ENCODE assay signal across 8 cellular contexts in the genomic region with DNA sequence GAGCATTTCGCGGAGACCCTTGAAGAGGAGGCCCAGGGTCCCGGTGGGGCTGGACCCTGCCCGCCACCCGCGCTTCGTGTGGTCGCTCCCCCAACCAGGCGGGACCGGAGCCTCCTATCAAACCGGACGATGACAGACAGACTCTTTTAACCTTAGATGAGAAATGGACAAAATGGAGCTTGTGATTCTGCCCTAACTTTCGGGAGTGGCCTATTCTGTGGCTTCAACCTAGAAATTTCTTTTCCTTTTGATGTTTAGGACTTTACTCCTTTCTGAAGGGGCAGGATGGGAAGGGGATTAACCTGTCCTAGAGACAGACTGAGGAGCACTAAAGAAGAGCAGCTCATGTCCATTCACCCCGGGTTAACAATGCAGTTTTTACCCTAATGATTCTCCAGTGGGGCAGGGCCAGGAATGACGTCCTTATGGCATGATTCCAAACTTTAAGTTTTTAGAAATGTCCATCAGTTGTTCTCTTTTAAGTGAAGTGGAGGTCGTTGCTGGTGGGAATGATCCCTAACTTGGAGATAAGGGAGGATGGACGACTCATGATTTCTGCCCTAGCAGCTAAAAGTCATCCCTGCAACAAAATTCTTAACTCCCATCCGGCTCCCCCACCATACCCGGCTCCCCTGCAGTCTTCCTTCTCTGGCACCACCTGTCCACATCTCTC.
DNase-seq lines count a peak whose midpoint lies in the region; ATAC-seq and TF ChIP-seq lines count a peak whose summit lies in the region.

No MANE protein-coding gene starts in this region.

- ATAC-seq in HG02588 (IDR thresholded peaks at IDR 0.05; ENCODE audit: unreplicated experiment) (peak; percentile 0), HG02970 (IDR thresholded peaks at IDR 0.05; ENCODE audit: low FRiP score, unreplicated experiment) (no peak)

- POLR2A ChIA-PET in RWPE1 (lab: Yijun Ruan, JAX; ENCODE audit: low non-redundant PET) = no interaction called here

- no peaks in the 10 kb centered on the region for H3K27me3 ChIP-seq in endocrine pancreas (ENCODE audit: control insufficient read depth, insufficient read depth, low read length)
- H3K27me3 ChIP-seq in mucosa of stomach (ENCODE audit: control insufficient read depth, insufficient read depth, low read length) = no peaks in the 10 kb centered on the region

- CTCF ChIA-PET in RWPE1 (lab: Yijun Ruan, JAX) = interaction anchor here (0.7 to 0.9 kb wide), 2 partner anchors 11 to 15 kb away, joined by 3 to 5 read pairs; no protein-coding TSS in a partner anchor

- H3K4me3 ChIP-seq in endocrine pancreas (ENCODE audit: control insufficient read depth, insufficient read depth, low read length) (peak overlapping the region; percentile 87), mucosa of stomach (ENCODE audit: low read length) (peak overlapping the region; percentile 87)

- DNase-seq in RWPE1 (ENCODE audit: low spot score) (peak; percentile 65), head of caudate nucleus (no peak), COLO668 (lab: John Stamatoyannopoulos, UW; ENCODE audit: unreplicated experiment) (no peak)

- H3K4me1 ChIP-seq in ES-I3 (ENCODE audit: insufficient read depth, low read length) = 0 out of 2 replicates have a peak, but pooled peaks cover 3% of the 10 kb centered on the region
- peaks cover 11% of the 10 kb centered on the region for H3K4me1 ChIP-seq in endocrine pancreas (ENCODE audit: control insufficient read depth, insufficient read depth, low read length)
- H3K4me1 ChIP-seq in mucosa of stomach (ENCODE audit: control insufficient read depth, insufficient read depth, low read length) = peaks cover 5% of the 10 kb centered on the region

- H3K9ac ChIP-seq in ES-I3 (ENCODE audit: low read depth, low read length) = peak overlapping the region; percentile 94
- peak overlapping the region; percentile 97 for H3K9ac ChIP-seq in endocrine pancreas (ENCODE audit: control insufficient read depth, insufficient read depth, low read length)
- H3K9ac ChIP-seq in mucosa of stomach (ENCODE audit: low read length) = peak overlapping the region; percentile 91

- H3K9me3 ChIP-seq in ES-I3 (ENCODE audit: control insufficient read depth, insufficient read depth, low read length) (no peaks in the 10 kb centered on the region), endocrine pancreas (ENCODE audit: control insufficient read depth, low read length) (no peaks in the 10 kb centered on the region), mucosa of stomach (ENCODE audit: control insufficient read depth, low read length) (no peaks in the 10 kb centered on the region)

- H3K27ac ChIP-seq in RWPE1 = peak overlapping the region; percentile 95

- no peak for TF ChIP-seq CTCF in RWPE1 (conservative IDR thresholded peaks at IDR 0.05; ENCODE audit: low read depth)

- intact Hi-C loops in head of caudate nucleus (cut with DNase I) = no loop called here

- no peaks in the 10 kb centered on the region for H3K36me3 ChIP-seq in ES-I3 (ENCODE audit: insufficient read depth, low read length)
- no peaks in the 10 kb centered on the region for H3K36me3 ChIP-seq in endocrine pancreas (ENCODE audit: control insufficient read depth, insufficient read depth, low read length)
- H3K36me3 ChIP-seq in mucosa of stomach (ENCODE audit: control insufficient read depth, insufficient read depth, low read length) = no peaks in the 10 kb centered on the region
